8 cellular contexts compared by ENCODE assay signal in the genomic region with DNA sequence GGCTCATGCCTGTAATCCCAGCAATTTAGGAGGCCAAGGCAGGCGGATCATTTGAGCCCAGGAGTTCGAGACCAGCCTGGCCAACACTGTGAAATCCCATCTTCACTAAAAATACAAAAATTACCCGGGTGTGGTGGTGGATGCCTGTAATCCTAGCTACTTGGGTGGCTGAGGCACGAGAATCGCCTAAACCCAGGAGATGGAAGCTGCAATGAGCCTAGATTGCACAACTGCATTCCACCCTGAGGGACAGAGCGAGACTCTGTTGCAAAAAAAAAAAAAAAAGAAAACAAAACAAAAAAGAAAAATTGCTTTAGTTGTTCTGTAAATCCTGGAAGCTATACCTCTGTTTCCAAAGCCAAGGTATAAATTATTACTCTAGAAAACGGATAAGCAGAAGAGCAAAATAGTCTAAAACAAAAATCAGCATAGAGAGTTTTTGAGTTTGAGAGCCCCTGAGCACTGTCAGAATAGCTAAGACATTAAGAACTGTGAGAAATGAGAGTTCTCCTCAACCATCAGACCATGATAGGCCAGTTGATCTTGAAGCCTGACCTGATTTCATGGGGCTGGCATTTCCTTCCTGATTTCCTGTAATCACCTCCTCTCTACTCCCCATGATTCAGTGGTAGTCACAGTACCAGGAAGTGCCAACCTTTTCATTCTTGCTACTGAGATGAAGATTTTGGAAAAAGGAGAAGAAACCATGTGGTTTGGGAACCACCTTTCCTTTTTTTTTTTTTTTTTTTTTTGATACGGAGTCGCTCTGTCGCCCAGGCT. TPM values are rescaled to one million over a fixed set of nuclear protein-coding genes. Genes with fewer than 3 reads are reported as not detected.
DNase-seq lines count a peak whose midpoint lies in the region; ATAC-seq and TF ChIP-seq lines count a peak whose summit lies in the region.

No MANE protein-coding gene starts in this region.

- H3K4me1 Mint-ChIP-seq in CD4-positive, alpha-beta T cell (ENCODE audit: low read depth) = peaks cover 68% of the 10 kb centered on the region
- H3K4me1 Mint-ChIP-seq in nephron progenitor cell = no peaks in the 10 kb centered on the region

- peaks cover 69% of the 10 kb centered on the region for H3K36me3 Mint-ChIP-seq in CD4-positive, alpha-beta T cell (ENCODE audit: low read depth)
- H3K36me3 Mint-ChIP-seq in nephron progenitor cell (ENCODE audit: low read depth) = peaks cover 76% of the 10 kb centered on the region

- H3K27ac Mint-ChIP-seq in CD4-positive, alpha-beta T cell = peak overlapping the region; percentile 59
- H3K27ac Mint-ChIP-seq in nephron progenitor cell = peak overlapping the region; percentile 71

- TF ChIP-seq POLR2A in NB4 (IDR thresholded peaks at IDR 0.05; ENCODE audit: extremely low read depth, insufficient read length) = no peak

- H3K9me3 ChIP-seq in CD4-positive, alpha-beta T cell (ENCODE audit: control insufficient read depth, low read length) = no peaks in the 10 kb centered on the region

- H3K4me3 ChIP-seq in NB4 (ENCODE audit: low read depth, low read length) (no peak overlapping the region), choroid plexus epithelial cell (ENCODE audit: low read depth, low read length) (no peak overlapping the region)

- intact Hi-C loops in CD4-positive, alpha-beta T cell (cut with DNase I, micrococcal nuclease) = no loop called here

- no peak overlapping the region for H3K27ac ChIP-seq in CD4-positive, alpha-beta T cell (ENCODE audit: low read depth, low read length)

- no peak for DNase-seq in CD4-positive, alpha-beta T cell
- DNase-seq in NB4 (ENCODE audit: low read depth) (peak; percentile 65), choroid plexus epithelial cell (ENCODE audit: low read depth) (peak; percentile 82), nephron progenitor cell (no peak), activated gamma-delta T cell treated with Interleukin-2 at 50 U/mL for 16 hours (no peak), NCI-H2081 (lab: John Stamatoyannopoulos, UW) (no peak), AG08396 (ENCODE audit: low spot score) (no peak)

- H3K27me3 Mint-ChIP-seq in CD4-positive, alpha-beta T cell = no peaks in the 10 kb centered on the region
- no peaks in the 10 kb centered on the region for H3K27me3 Mint-ChIP-seq in nephron progenitor cell (ENCODE audit: low read depth, poor library complexity)

- peak; percentile 39 for ATAC-seq in CD4-positive, alpha-beta T cell (ENCODE audit: poor library complexity)
- ATAC-seq in GM18517 (IDR thresholded peaks at IDR 0.05; ENCODE audit: unreplicated experiment) = no peak

- CTCF ChIA-PET in CD4-positive, alpha-beta T cell (lab: Charles Lee) = no interaction called here

- POLR2A ChIA-PET in CD4-positive, alpha-beta T cell (lab: Charles Lee) = interaction anchor here (1.0 to 1.1 kb wide), 2 partner anchors 10 to 40 kb away, joined by 3 to 4 read pairs; no protein-coding TSS in a partner anchor

- peak overlapping the region; percentile 38 for H3K4me3 Mint-ChIP-seq in CD4-positive, alpha-beta T cell
- no peak overlapping the region for H3K4me3 Mint-ChIP-seq in nephron progenitor cell

- no peaks in the 10 kb centered on the region for H3K27me3 ChIP-seq in CD4-positive, alpha-beta T cell (ENCODE audit: control insufficient read depth, insufficient read depth, low read length)

- H3K9me3 Mint-ChIP-seq in CD4-positive, alpha-beta T cell = no peaks in the 10 kb centered on the region
- peaks cover 3% of the 10 kb centered on the region for H3K9me3 Mint-ChIP-seq in nephron progenitor cell

- TF ChIP-seq CTCF in CD4-positive, alpha-beta T cell (IDR thresholded peaks at IDR 0.05) = no peak
- no peak for TF ChIP-seq CTCF in NB4 (IDR thresholded peaks at IDR 0.05; ENCODE audit: low read depth, low read length)
- TF ChIP-seq CTCF in choroid plexus epithelial cell (conservative IDR thresholded peaks at IDR 0.05; ENCODE audit: low read depth, low read length) = no peak
- TF ChIP-seq CTCF in nephron progenitor cell (IDR thresholded peaks at IDR 0.05) = no peak

RNA-seq across cellular contexts. Expression of gene ATP2A2, which starts 31.7 kb away (rescaled TPM):
- total RNA-seq in CD4-positive, alpha-beta T cell = 100 to 1,000 TPM; 113 to 117 TPM

Comparison
In these comparisons a context has a peak if more than half of its experiments do, and no peak if none do; other contexts are left out.
1. DNase-seq: peak in NB4 (single experiment) and choroid plexus epithelial cell (single experiment); none in CD4-positive, alpha-beta T cell (0 of 10), nephron progenitor cell (single experiment), activated gamma-delta T cell treated with Interleukin-2 at 50 U/mL for 16 hours (single experiment), NCI-H2081 (0 of 2) and AG08396 (single experiment).